Comparison of ENCODE assay signal across 8 cellular contexts in genomic region chr15:43370975-43371974, GRCh38. TPM values are rescaled to one million over a fixed set of nuclear protein-coding genes. Genes with fewer than 3 reads are reported as not detected.
DNase-seq lines count a peak whose midpoint lies in the region; ATAC-seq and TF ChIP-seq lines count a peak whose summit lies in the region.

Gene TUBGCP4, plus strand, starts transcription at chr15:43371101. Its CDS starts 254 bp downstream, at chr15:43371355.
Gene ZSCAN29, minus strand, starts transcription at chr15:43371043. Its CDS starts 1,130 bp downstream, at chr15:43369913.

- CTCF ChIA-PET in WTC11 (lab: Charles Lee): interaction anchor here (0.5 to 1.9 kb wide), 16 partner anchors 8 to 453 kb away, joined by 3 to 14 read pairs (median 3); partner anchors contain the start of genes ELL3, HYPK, MFAP1 and SERINC4

- H3K9me3 Mint-ChIP-seq in WTC11: no peaks in the 10 kb centered on the region

- peaks cover 32% of the 10 kb centered on the region for H3K36me3 Mint-ChIP-seq in WTC11

- peak; percentile 53 for DNase-seq in SIG-M5 treated with dmso at 0.1 percent for 504 hours (lab: John Stamatoyannopoulos, UW; ENCODE audit: unreplicated experiment)
- DNase-seq in SIG-M5 (lab: John Stamatoyannopoulos, UW): no peak
- peak; percentile 88 for DNase-seq in NCI-H2227 (lab: John Stamatoyannopoulos, UW; ENCODE audit: unreplicated experiment)
- peak; percentile 92 for DNase-seq in WTC11 (ENCODE audit: low spot score)
- peak; percentile 63 for DNase-seq in central memory CD4-positive, alpha-beta T cell
- DNase-seq in iris pigment epithelial cell (ENCODE audit: low read depth): peak; percentile 57
- DNase-seq in stimulated activated CD4-positive, alpha-beta T cell treated with anti-CD3 and anti-CD28 coated beads, Interleukin-12 subunit alpha, Interleukin-12 subunit beta, amount 100 ng/mL, for 48 hours (ENCODE audit: low read depth in 2 of 3, low spot score in 1 of 3): peak; percentile 56 to 78 (median 73)

- no peak for TF ChIP-seq CTCF in WTC11 (IDR thresholded peaks at IDR 0.05)

- ATAC-seq in HG03045 (IDR thresholded peaks at IDR 0.05; ENCODE audit: unreplicated experiment) (peak; percentile 76), WTC11 (peak; percentile 90)

- no peaks in the 10 kb centered on the region for H3K27me3 Mint-ChIP-seq in WTC11 (ENCODE audit: low read depth)

- H3K27ac Mint-ChIP-seq in WTC11: peak within 1 kb of the TSS; percentile 83

- H3K4me1 Mint-ChIP-seq in WTC11: peaks cover 33% of the 10 kb centered on the region

- H3K4me3 Mint-ChIP-seq in WTC11: peak within 1 kb of the TSS; percentile 92

- POLR2A ChIA-PET in WTC11 (lab: Charles Lee): interaction anchor here (1.3 to 1.7 kb wide), 3 partner anchors 10 to 139 kb away, joined by 4 to 8 read pairs (median 5); no protein-coding TSS in a partner anchor

TF ChIP-seq in WTC11, 78 proteins besides CTCF, POLR2A, EP300 and RAD21 (continues in another document):
- TF ChIP-seq ZBTB21 (CRISPR knock-in tag; IDR thresholded peaks at IDR 0.05; ENCODE audit: borderline replicate concordance) (no peak), NFATC4 (CRISPR knock-in tag; IDR thresholded peaks at IDR 0.05) (no peak), NFE2L1 (CRISPR knock-in tag; IDR thresholded peaks at IDR 0.05) (no peak), FOXP1 (CRISPR knock-in tag; IDR thresholded peaks at IDR 0.05; ENCODE audit: borderline replicate concordance) (peak; percentile 86; the same call in 1 of the 2 replicates), JAZF1 (CRISPR knock-in tag; IDR thresholded peaks at IDR 0.05) (no peak), SMAD3 (CRISPR knock-in tag; IDR thresholded peaks at IDR 0.05; ENCODE audit: borderline replicate concordance) (0 out of 2 replicates have a peak, but pooled peaks have one; percentile 58), ZNF232 (CRISPR knock-in tag; IDR thresholded peaks at IDR 0.05) (no peak), ZMAT4 (CRISPR knock-in tag; IDR thresholded peaks at IDR 0.05) (no peak), TCF7 (CRISPR knock-in tag; IDR thresholded peaks at IDR 0.05; ENCODE audit: low read depth) (no peak), ATF2 (CRISPR knock-in tag; IDR thresholded peaks at IDR 0.05; ENCODE audit: borderline replicate concordance, low read depth) (no peak), MXD4 (CRISPR knock-in tag; IDR thresholded peaks at IDR 0.05; ENCODE audit: borderline replicate concordance) (no peak), MAX (CRISPR knock-in tag; IDR thresholded peaks at IDR 0.05) (peak; percentile 54; the same call in 1 of the 2 replicates), NR3C1 (CRISPR knock-in tag; conservative IDR thresholded peaks at IDR 0.05; ENCODE audit: low read depth) (no peak), PRDM15 (CRISPR knock-in tag; IDR thresholded peaks at IDR 0.05) (no peak), TEAD1 (CRISPR knock-in tag; IDR thresholded peaks at IDR 0.05) (peak; percentile 45; the same call in 1 of the 2 replicates), STAT6 (CRISPR knock-in tag; conservative IDR thresholded peaks at IDR 0.05; ENCODE audit: low read depth) (no peak), ARID4B (CRISPR knock-in tag; IDR thresholded peaks at IDR 0.05; ENCODE audit: borderline replicate concordance) (peak; percentile 62; the same call in 1 of the 2 replicates)

RNA-seq across cellular contexts. Expression of gene TUBGCP4, which starts in this region (rescaled TPM):
- total RNA-seq in WTC11 (2021): 22.5 to 28.5 TPM (median 25.4 TPM) in 3 replicates

RNA-seq across cellular contexts. Expression of gene ZSCAN29, which starts in this region (rescaled TPM):
- total RNA-seq in WTC11 (2021): 39.7 to 41.7 TPM (median 41.6 TPM) in 3 replicates
